Comparison of ENCODE assay signal across 24 cellular contexts in the genomic region with DNA sequence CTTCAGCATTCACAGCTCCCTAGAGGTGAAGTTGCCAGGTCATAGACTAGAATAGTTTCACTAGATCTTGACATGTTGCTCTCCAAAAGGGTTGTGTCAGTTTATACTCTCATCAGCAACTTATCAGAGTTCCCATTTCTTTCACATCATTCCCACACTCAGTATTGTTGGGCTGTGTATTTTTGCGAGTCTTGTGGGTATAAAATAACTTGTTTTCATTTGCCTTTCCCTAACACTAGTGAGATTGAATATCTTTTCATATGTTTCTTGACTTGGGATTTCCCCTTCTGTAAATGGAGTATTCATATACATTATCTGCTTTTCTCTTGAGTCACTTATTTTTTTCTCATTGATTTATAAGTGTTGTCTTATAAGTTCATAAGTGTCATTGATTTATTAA. TPM values are rescaled to one million over a fixed set of nuclear protein-coding genes. Genes with fewer than 3 reads are reported as not detected.
DNase-seq lines count a peak whose midpoint lies in the region; ATAC-seq, FAIRE-seq and TF ChIP-seq lines count a peak whose summit lies in the region.
"Had no signal": no experiment of that assay in that cellular context is flagged by ENCODE, and none has a peak within 500 bp of the region (broad histone marks: within the 10 kb centered on the region; RNA-seq: fewer than 3 reads in every experiment).

No MANE protein-coding gene starts in this region.

- H3K9me3 ChIP-seq in spleen (no peaks in the 10 kb centered on the region), adrenal gland (replicated peaks in 1 of 3) (no peaks in the 10 kb centered on the region)
- H3K9me3 ChIP-seq: ascending aorta, heart right ventricle, MG63, SJSA1, vagina had no signal

- H3K4me1 ChIP-seq in spleen (peaks cover 32 to 98% (median 79%) of the 10 kb centered on the region in 6 donors), adrenal gland (replicated peaks in 1 of 2) (peaks cover 4 to 6% of the 10 kb centered on the region in 2 donors)
- H3K4me1 ChIP-seq: ascending aorta, parathyroid adenoma, vagina had no signal

- peak overlapping the region; percentile 40 for H3K27ac Mint-ChIP-seq in activated T-cell treated with anti-CD3 and anti-CD28 coated beads, Interleukin-2, amount 50 U/mL, for 72 hours
- H3K27ac Mint-ChIP-seq in activated naive CD8-positive, alpha-beta T cell = peak overlapping the region; percentile 59

- H3K4me3 ChIP-seq in spleen = no peak overlapping the region
- H3K4me3 ChIP-seq in adrenal gland = no peak overlapping the region
- H3K4me3 ChIP-seq: ascending aorta, heart right ventricle, K562, MG63, SJSA1, vagina had no signal

- FAIRE-seq in GM12892 (lab: Jason Lieb, UNC) = peak; percentile 79
- FAIRE-seq: K562 had no signal

- peaks cover 100% of the 10 kb centered on the region for H3K4me1 Mint-ChIP-seq in activated T-cell treated with anti-CD3 and anti-CD28 coated beads, Interleukin-2, amount 50 U/mL, for 72 hours (ENCODE audit: low read depth)
- peaks cover 95% of the 10 kb centered on the region for H3K4me1 Mint-ChIP-seq in activated naive CD8-positive, alpha-beta T cell (ENCODE audit: low read depth)

- intact Hi-C loops in spleen (cut with DNase I; ENCODE audit: low total_unique reads) = no loop called here
- intact Hi-C loops in adrenal gland (cut with DNase I) = no loop called here

- H3K4me3 Mint-ChIP-seq in activated T-cell treated with anti-CD3 and anti-CD28 coated beads, Interleukin-2, amount 50 U/mL, for 72 hours = peak overlapping the region; percentile 30 to 63
- peak overlapping the region; percentile 40 for H3K4me3 Mint-ChIP-seq in activated naive CD8-positive, alpha-beta T cell
- H3K4me3 Mint-ChIP-seq: nephron progenitor cell had no signal

- H3K27me3 ChIP-seq in spleen (replicated peaks in 1 of 7) (no peaks in the 10 kb centered on the region), adrenal gland (no peaks in the 10 kb centered on the region)
- H3K27me3 ChIP-seq: ascending aorta, heart right ventricle, MG63, SJSA1, vagina had no signal

- no peaks in the 10 kb centered on the region for H3K27me3 Mint-ChIP-seq in activated T-cell treated with anti-CD3 and anti-CD28 coated beads, Interleukin-2, amount 50 U/mL, for 72 hours (ENCODE audit: low read depth)
- H3K27me3 Mint-ChIP-seq in activated naive CD8-positive, alpha-beta T cell = no peaks in the 10 kb centered on the region

- no peak for DNase-seq in activated T-cell treated with anti-CD3 and anti-CD28 coated beads, Interleukin-2, amount 50 U/mL, for 72 hours
- DNase-seq in activated T-cell treated with anti-CD3 and anti-CD28 coated beads for 4 hours (no peak), GM12892 (ENCODE audit: insufficient read length) (no peak), spleen (no peak), adrenal gland (no peak), cerebellar nuclear complex (lab: John Stamatoyannopoulos, UW) (no peak)
- DNase-seq: activated effector memory CD4-positive, alpha-beta T cell treated with anti-CD3 and anti-CD28 coated beads, Interleukin-2, amount 50 U/mL, for 16 hours; central memory CD4-positive, alpha-beta T cell; GDM1; heart right ventricle; left colon; MG63; NCI-H1417; nephron progenitor cell; right cardiac atrium had no signal

- H3K9me3 Mint-ChIP-seq in activated T-cell treated with anti-CD3 and anti-CD28 coated beads, Interleukin-2, amount 50 U/mL, for 72 hours = no peaks in the 10 kb centered on the region
- H3K9me3 Mint-ChIP-seq in activated naive CD8-positive, alpha-beta T cell (ENCODE audit: low read depth) = no peaks in the 10 kb centered on the region
- H3K9me3 Mint-ChIP-seq: nephron progenitor cell had no signal

- no peak for ATAC-seq in activated T-cell treated with anti-CD3 and anti-CD28 coated beads, Interleukin-2, amount 50 U/mL, for 72 hours (replicated peaks in 1 of 2)
- ATAC-seq in GM19455 (IDR thresholded peaks at IDR 0.05; ENCODE audit: unreplicated experiment) = no peak
- ATAC-seq: heart right ventricle, K562, left colon, Panc1, right cardiac atrium had no signal

- H3K36me3 ChIP-seq in spleen (peaks cover 0 to 32% (median 2%) of the 10 kb centered on the region in 6 donors), adrenal gland (replicated peaks in 1 of 2) (no peaks in the 10 kb centered on the region)

- TF ChIP-seq CTCF in spleen (IDR thresholded peaks at IDR 0.05 in 8 of 11, conservative IDR thresholded peaks at IDR 0.05 in 3 of 11) = no peak
- TF ChIP-seq CTCF in adrenal gland (IDR thresholded peaks at IDR 0.05) = no peak

- H3K27ac ChIP-seq in spleen (peak overlapping the region in 6 of 8 donors; percentile 9 to 92 (median 88)), adrenal gland (no peak overlapping the region)
- H3K27ac ChIP-seq: ascending aorta, C4-2B, parathyroid adenoma, SJSA1, vagina had no signal

- 68 to 83% (median 78%) methylated on average over 1 of the region's 1 CpG for WGBS in spleen, 5 donors
- WGBS in adrenal gland, 4 donors = 94 to 99% (median 96%) methylated on average over 1 of the region's 1 CpG

- no peak for TF ChIP-seq POLR2A in GM12892 (IDR thresholded peaks at IDR 0.05; ENCODE audit: low read depth, low read length)
- TF ChIP-seq POLR2A in spleen (IDR thresholded peaks at IDR 0.05) = no peak
- TF ChIP-seq POLR2A in adrenal gland (IDR thresholded peaks at IDR 0.05) = no peak

- H3K36me3 Mint-ChIP-seq in activated T-cell treated with anti-CD3 and anti-CD28 coated beads, Interleukin-2, amount 50 U/mL, for 72 hours (ENCODE audit: insufficient read depth in 2 of 2) = peaks cover 17 to 22% of the 10 kb centered on the region in 2 donors
- H3K36me3 Mint-ChIP-seq in activated naive CD8-positive, alpha-beta T cell = peaks cover 35% of the 10 kb centered on the region

RNA-seq across cellular contexts. Expression of gene GPR183, which starts 55.2 kb away (rescaled TPM):
- total RNA-seq in activated T-cell treated with anti-CD3 and anti-CD28 coated beads, Interleukin-2, amount 50 U/mL, for 72 hours = 10 to 100 TPM; 32.8 to 57.5 TPM
- 100 TPM for polyA plus RNA-seq in GM12892 (2012; ENCODE audit: missing spikeins)
- total RNA-seq in spleen (10 to 100 TPM; 29.1 to 83.6 (median 53.4) TPM), adrenal gland (10 to 100 TPM in 3 of 8 donors, 1 to 10 TPM in 5; 4.5 to 15.0 (median 9.2) TPM)
- polyA plus RNA-seq in spleen (10 to 100 TPM; 56.0 to 68.0 (median 60.6) TPM), adrenal gland (10 to 100 TPM in 1 of 3 donors, 1 to 10 TPM in 2; 4.2 to 12.8 (median 5.5) TPM)

Comparison
In these comparisons a context has a peak if more than half of its experiments do, and no peak if none do; other contexts are left out.
1. H3K27ac ChIP-seq: peak in spleen (6 of 8); none in adrenal gland (0 of 5).